Comparison of ENCODE assay signal across 8 cellular contexts in genomic region chr10:88386878-88387773, GRCh38.
DNase-seq lines count a peak whose midpoint lies in the region; TF ChIP-seq lines count a peak whose summit lies in the region.

No MANE protein-coding gene starts in this region.

- H3K9me3 ChIP-seq in HAP-1 (no peaks in the 10 kb centered on the region), testis (no peaks in the 10 kb centered on the region)

- peaks cover 15% of the 10 kb centered on the region for H3K4me1 ChIP-seq in HAP-1
- peaks cover 31% of the 10 kb centered on the region for H3K4me1 ChIP-seq in testis

- TF ChIP-seq POLR2A in testis (IDR thresholded peaks at IDR 0.05), result no peak

- in situ Hi-C loops in HAP-1 (cut with MboI; ENCODE audit: low sequenced_read_pairs), result no loop called here

- no peak for TF ChIP-seq CTCF in testis (IDR thresholded peaks at IDR 0.05)
- no peak for TF ChIP-seq CTCF in type B pancreatic cell (conservative IDR thresholded peaks at IDR 0.05)

- peaks cover 20% of the 10 kb centered on the region for H3K4me1 Mint-ChIP-seq in type B pancreatic cell (ENCODE audit: unreplicated experiment)

- H3K27me3 ChIP-seq in HAP-1 (ENCODE audit: low read depth) (no peaks in the 10 kb centered on the region), testis (no peaks in the 10 kb centered on the region)

- peaks cover 4% of the 10 kb centered on the region for H3K36me3 Mint-ChIP-seq in type B pancreatic cell

- H3K27ac ChIP-seq in testis, result peak overlapping the region; percentile 73

- DNase-seq in GM03348 (ENCODE audit: low spot score), result peak; percentile 20
- DNase-seq in HAP-1 (ENCODE audit: low spot score in 2 of 2), result peak; percentile 8 to 10
- peak; percentile 19 for DNase-seq in NCI-H524 treated with DMSO at 0.1 percent for 48 hours (lab: John Stamatoyannopoulos, UW)
- DNase-seq in cerebellar cortex (ENCODE audit: low spot score), result peak; percentile 99
- DNase-seq in kidney glomerular epithelial cell (lab: John Stamatoyannopoulos, UW), result peak; percentile 93
- peak; percentile 60 for DNase-seq in testis
- no peak for DNase-seq in type B pancreatic cell (ENCODE audit: extremely low spot score, unreplicated experiment)
- no peak for DNase-seq in NCI-H1105 treated with DMSO at 0.1 percent for 48 hours (lab: John Stamatoyannopoulos, UW)

- H3K4me3 ChIP-seq in HAP-1 (no peak overlapping the region), testis (no peak overlapping the region)

- 23% methylated on average over 6 of the region's 6 CpGs for WGBS in testis, 2 donors

- H3K36me3 ChIP-seq in HAP-1 (replicated peaks), result no peaks in the 10 kb centered on the region
- H3K36me3 ChIP-seq in testis (ENCODE audit: low read depth, missing control alignments), result no peaks in the 10 kb centered on the region

- peaks cover 6% of the 10 kb centered on the region for H3K9me3 Mint-ChIP-seq in type B pancreatic cell

- intact Hi-C loops in testis (cut with DNase I; ENCODE audit: low total_unique reads), result loop anchor here (10.0 kb wide), 1 partner anchor 522 kb away; the partner anchor contains the start of genes KLLN and PTEN

- H3K4me3 Mint-ChIP-seq in type B pancreatic cell, result no peak overlapping the region

- no peaks in the 10 kb centered on the region for H3K27me3 Mint-ChIP-seq in type B pancreatic cell

- no peak overlapping the region for H3K27ac Mint-ChIP-seq in type B pancreatic cell

Comparison
In these comparisons a context has a peak if more than half of its experiments do, and no peak if none do; other contexts are left out.
1. DNase-seq: peak in GM03348 (single experiment), HAP-1 (2 of 2), NCI-H524 treated with DMSO at 0.1 percent for 48 hours (single experiment), cerebellar cortex (single experiment), kidney glomerular epithelial cell (single experiment) and testis (single experiment); none in type B pancreatic cell (single experiment) and NCI-H1105 treated with DMSO at 0.1 percent for 48 hours (single experiment).